ENCODE assay signal across 11 cellular contexts in genomic region chr11:70481625-70482528, GRCh38.
A peak's percentile ranks its signal among the peaks of the same experiment; 100 is the strongest.
DNase-seq lines count a peak whose midpoint lies in the region; ATAC-seq and TF ChIP-seq lines count a peak whose summit lies in the region.
"Had no signal": no experiment of that assay in that cellular context is flagged by ENCODE, and none has a peak within 500 bp of the region (broad histone marks: within the 10 kb centered on the region; RNA-seq: fewer than 3 reads in every experiment).

No MANE protein-coding gene starts in this region.

- TF ChIP-seq POLR2A in heart left ventricle (IDR thresholded peaks at IDR 0.05), result no peak

- H3K27me3 ChIP-seq in RWPE2 (ENCODE audit: insufficient read depth, poor library complexity, severe bottlenecking) (no peaks in the 10 kb centered on the region), heart left ventricle (no peaks in the 10 kb centered on the region)

- DNase-seq in ELR (ENCODE audit: low read depth) (peak; percentile 89), RWPE2 (ENCODE audit: low spot score) (no peak), heart left ventricle (peak; percentile 46 to 89 (median 70)), renal cortical epithelial cell (ENCODE audit: low read depth) (peak; percentile 91), DMS53 (lab: John Stamatoyannopoulos, UW) (no peak)
- no peak for DNase-seq in activated CD8-positive, alpha-beta memory T cell treated with anti-CD3 and anti-CD28 coated beads, Interleukin-2, amount 50 U/mL, for 48 hours
- DNase-seq: NCI-H1436 treated with DMSO at 0.1 percent for 48 hours; stimulated activated CD4-positive, alpha-beta T cell treated with anti-CD3 and anti-CD28 coated beads, Interleukin-1b, Interleukin-23, amount 100 ng/mL, for 48 hours had no signal

- H3K4me1 ChIP-seq in RWPE2 (ENCODE audit: insufficient read depth, poor library complexity, severe bottlenecking) (peaks cover 4% of the 10 kb centered on the region), heart left ventricle (peaks cover 0 to 34% (median 0%) of the 10 kb centered on the region in 12 donors)

- H3K4me3 ChIP-seq in RWPE2 (ENCODE audit: severe bottlenecking) (no peak overlapping the region), heart left ventricle (peak overlapping the region in 1 of 12 donors; percentile 11)

- WGBS in heart left ventricle, 4 donors, result 70 to 81% (median 76%) methylated on average over 16 to 21 of the region's 21 CpGs

- no peaks in the 10 kb centered on the region for H3K9me3 ChIP-seq in RWPE2 (ENCODE audit: severe bottlenecking)
- no peaks in the 10 kb centered on the region for H3K9me3 ChIP-seq in heart left ventricle

- intact Hi-C loops in heart left ventricle (cut with DNase I), result loop anchor here in 2 of 10 donors (1.0 to 2.0 kb wide), 2 partner anchors 12 to 13 kb away; no protein-coding TSS in a partner anchor

- TF ChIP-seq CTCF in RWPE2 (IDR thresholded peaks at IDR 0.05; ENCODE audit: poor library complexity, severe bottlenecking), result no peak
- TF ChIP-seq CTCF in heart left ventricle (IDR thresholded peaks at IDR 0.05), result no peak

- no peaks in the 10 kb centered on the region for H3K36me3 ChIP-seq in RWPE2 (ENCODE audit: low read depth)
- no peaks in the 10 kb centered on the region for H3K36me3 ChIP-seq in heart left ventricle

- ATAC-seq in RWPE2 (ENCODE audit: low read depth) (peak; percentile 86), heart left ventricle (peak; percentile 80 to 92 (median 89)), HG02678 (IDR thresholded peaks at IDR 0.05; ENCODE audit: unreplicated experiment) (no peak), HG02588 (IDR thresholded peaks at IDR 0.05; ENCODE audit: unreplicated experiment) (no peak)
- ATAC-seq: naive thymus-derived CD8-positive, alpha-beta T cell had no signal

- no peak overlapping the region for H3K27ac ChIP-seq in RWPE2 (ENCODE audit: poor library complexity, severe bottlenecking)
- peak overlapping the region; percentile 76 to 94 (median 87) for H3K27ac ChIP-seq in heart left ventricle

Comparison
In these comparisons a context has a peak if more than half of its experiments do, and no peak if none do; other contexts are left out.
1. DNase-seq: peak in ELR (single experiment), heart left ventricle (5 of 5) and renal cortical epithelial cell (single experiment); none in RWPE2 (single experiment), activated CD8-positive, alpha-beta memory T cell treated with anti-CD3 and anti-CD28 coated beads, Interleukin-2, amount 50 U/mL, for 48 hours (single experiment) and DMS53 (single experiment).
2. ATAC-seq: peak in RWPE2 (single experiment) and heart left ventricle (4 of 4); none in HG02678 (single experiment) and HG02588 (single experiment).